ENCODE assay signal across 16 cellular contexts in genomic region chr1:30965914-30966313, GRCh38. TPM values are rescaled to one million over a fixed set of nuclear protein-coding genes. Genes with fewer than 3 reads are reported as not detected.
A peak's percentile ranks its signal among the peaks of the same experiment; 100 is the strongest.
DNase-seq lines count a peak whose midpoint lies in the region; ATAC-seq and TF ChIP-seq lines count a peak whose summit lies in the region.
"Had no signal": no experiment of that assay in that cellular context is flagged by ENCODE, and none has a peak within 500 bp of the region (broad histone marks: within the 10 kb centered on the region; RNA-seq: fewer than 3 reads in every experiment).

No MANE protein-coding gene starts in this region.

- no peak for TF ChIP-seq EP300 in sigmoid colon (IDR thresholded peaks at IDR 0.05)

- no CpG with 5 or more reads among the region's 8 CpGs for WGBS in IMR-90 (ENCODE audit: extremely low coverage in 2 of 2, insufficient read length in 1 of 2), 2 experiments
- 90 to 93% methylated on average over 8 of the region's 8 CpGs for WGBS in sigmoid colon, 2 donors

- peak overlapping the region; percentile 4; the same call in 1 of the 2 replicates for H3K4ac ChIP-seq in IMR-90 (ENCODE audit: low read depth, low read length)

- TF ChIP-seq POLR2A in IMR-90 (IDR thresholded peaks at IDR 0.05; ENCODE audit: low read depth, low read length) (no peak), sigmoid colon (IDR thresholded peaks at IDR 0.05) (no peak)

- no peak overlapping the region for H3K14ac ChIP-seq in IMR-90 (replicated peaks; ENCODE audit: low read depth, low read length)

- H2AK9ac ChIP-seq in IMR-90 (replicated peaks; ENCODE audit: low read depth, low read length, poor library complexity), result no peak overlapping the region

- H3K4me1 Mint-ChIP-seq in naive thymus-derived CD8-positive, alpha-beta T cell, result peaks cover 0 to 22% (median 12%) of the 10 kb centered on the region in 4 donors
- H3K4me1 Mint-ChIP-seq: neural progenitor cell had no signal

- no peak for DNase-seq in IMR-90
- DNase-seq in NCI-H2171 treated with DMSO at 0.1 percent for 48 hours (lab: John Stamatoyannopoulos, UW), result peak; percentile 57
- DNase-seq in Right ventricle myocardium superior, result no peak
- DNase-seq in sigmoid colon, result no peak
- DNase-seq in MM.1S, result no peak
- DNase-seq in left lobe of liver (ENCODE audit: low spot score), result no peak
- DNase-seq in naive thymus-derived CD8-positive, alpha-beta T cell, result no peak
- DNase-seq: activated naive CD4-positive, alpha-beta T cell treated with anti-CD3 and anti-CD28 coated beads for 36 hours; brain microvascular endothelial cell; DND-41; effector memory CD4-positive, alpha-beta T cell; lower lobe of right lung; PC-9; WERI-Rb-1 had no signal

- H3K23ac ChIP-seq in IMR-90 (ENCODE audit: low read depth, low read length), result no peak overlapping the region

- peaks cover 36% of the 10 kb centered on the region for H3K36me3 ChIP-seq in IMR-90 (ENCODE audit: control insufficient read depth, insufficient read depth, low read length)
- H3K36me3 ChIP-seq in sigmoid colon, result peaks cover 8 to 80% (median 29%) of the 10 kb centered on the region in 4 donors
- peaks cover 37% of the 10 kb centered on the region for H3K36me3 ChIP-seq in MM.1S (replicated peaks; ENCODE audit: insufficient read depth, low read length)

- H3K27ac ChIP-seq in IMR-90 (ENCODE audit: insufficient read depth, low read length) (peak overlapping the region; percentile 63), sigmoid colon (peak overlapping the region in 3 of 4 donors; percentile 41 to 49 (median 49)), MM.1S (ENCODE audit: low read length) (no peak overlapping the region)
- H3K27ac ChIP-seq: brain microvascular endothelial cell, lower lobe of right lung, PC-9, WERI-Rb-1 had no signal

- no peak overlapping the region for H2BK15ac ChIP-seq in IMR-90 (ENCODE audit: low read depth, low read length)

- H3K4me3 ChIP-seq in IMR-90 (ENCODE audit: insufficient read depth, low read depth, low read length) (no peak overlapping the region), sigmoid colon (no peak overlapping the region), MM.1S (ENCODE audit: low read length) (no peak overlapping the region)
- H3K4me3 ChIP-seq: lower lobe of right lung, neural progenitor cell, PC-9 had no signal

- H3K4me2 ChIP-seq in IMR-90 (ENCODE audit: low read depth, low read length) (no peak overlapping the region), MM.1S (ENCODE audit: low read depth, low read length) (no peak overlapping the region)
- H3K4me2 ChIP-seq: neural progenitor cell, PC-9 had no signal

- H2AK5ac ChIP-seq in IMR-90 (ENCODE audit: low read depth, low read length), result no peak overlapping the region

- intact Hi-C loops in IMR-90 (cut with micrococcal nuclease), result no loop called here
- intact Hi-C loops in Right ventricle myocardium superior (cut with DNase I), result no loop called here
- intact Hi-C loops in sigmoid colon (cut with DNase I), result loop anchor here (10.0 kb wide), 1 partner anchor 99 kb away; the partner anchor contains the start of gene PUM1

- peaks cover 42 to 83% of the 10 kb centered on the region in 2 experiments for H3K79me1 ChIP-seq in IMR-90 (ENCODE audit: low read depth in 1 of 2, low read length in 2 of 2)

- no TSS peak for BruUV-seq in IMR-90 (replicated peaks; lab: Mats Ljungman, UMichigan)

- no peak for TF ChIP-seq RAD21 in IMR-90 (IDR thresholded peaks at IDR 0.05; ENCODE audit: low read length)

- H3K18ac ChIP-seq in IMR-90 (ENCODE audit: low read depth, low read length), result no peak overlapping the region

- peaks cover 30% of the 10 kb centered on the region for H4K20me1 ChIP-seq in IMR-90 (ENCODE audit: insufficient read depth, low read length)
- peaks cover 13% of the 10 kb centered on the region; the same call in 1 of the 2 replicates for H4K20me1 ChIP-seq in MM.1S (ENCODE audit: insufficient read depth, low read length)

- H2BK120ac ChIP-seq in IMR-90 (ENCODE audit: low read depth, low read length), result no peak overlapping the region

- CTCF ChIA-PET in IMR-90 (lab: Yijun Ruan, JAX), result no interaction called here

- H2AFZ ChIP-seq in IMR-90 (replicated peaks; ENCODE audit: low read length, poor library complexity), result no peak overlapping the region
- H2AFZ ChIP-seq in MM.1S (ENCODE audit: low read length), result no peak overlapping the region
- H2AFZ ChIP-seq: neural progenitor cell, PC-9 had no signal

- no peak overlapping the region for H4K5ac ChIP-seq in IMR-90 (ENCODE audit: low read depth, low read length)

- peaks cover 19% of the 10 kb centered on the region for H3K9me1 ChIP-seq in IMR-90 (ENCODE audit: insufficient read depth, low read length)

- in situ Hi-C loops in IMR-90 (cut with MboI; ENCODE audit: low sequenced_read_pairs), result no loop called here

- peaks cover 6 to 98% (median 22%) of the 10 kb centered on the region in 3 donors for H3K36me3 Mint-ChIP-seq in naive thymus-derived CD8-positive, alpha-beta T cell

- H3K9me2 ChIP-seq in MM.1S (replicated peaks; ENCODE audit: insufficient read depth, low read length), result no peaks in the 10 kb centered on the region

- H3K79me2 ChIP-seq in MM.1S (ENCODE audit: low read length), result peaks cover 74% of the 10 kb centered on the region

- no peak overlapping the region for H2BK20ac ChIP-seq in IMR-90 (ENCODE audit: low read depth, low read length)

- H3F3A ChIP-seq in MM.1S (ENCODE audit: insufficient read depth, low read length), result 0 out of 2 replicates have a peak, but pooled peaks cover 9% of the 10 kb centered on the region

- no peak overlapping the region for H3K4me3 Mint-ChIP-seq in naive thymus-derived CD8-positive, alpha-beta T cell
- H3K4me3 Mint-ChIP-seq: activated naive CD4-positive, alpha-beta T cell treated with anti-CD3 and anti-CD28 coated beads for 36 hours; neural progenitor cell; stimulated activated naive CD8-positive, alpha-beta T cell treated with anti-CD3 and anti-CD28 coated beads, Interleukin-15, Interleukin-2, amounts not matched to agents 100 ng/mL and 50 ng/mL, for 24 hours had no signal

- H3K27ac Mint-ChIP-seq in naive thymus-derived CD8-positive, alpha-beta T cell, result peak overlapping the region in 1 of 10 donors; percentile 37
- H3K27ac Mint-ChIP-seq: activated naive CD4-positive, alpha-beta T cell treated with anti-CD3 and anti-CD28 coated beads for 36 hours; neural progenitor cell had no signal

- H4K8ac ChIP-seq in IMR-90 (ENCODE audit: low read depth in 2 of 2, low read length in 2 of 2), result no peak overlapping the region

- H3K9ac ChIP-seq in IMR-90 (ENCODE audit: low read depth, low read length) (no peak overlapping the region), MM.1S (ENCODE audit: low read length) (no peak overlapping the region)
- H3K9ac ChIP-seq: neural progenitor cell had no signal

- peaks cover 13% of the 10 kb centered on the region for H3K4me1 ChIP-seq in IMR-90 (ENCODE audit: control insufficient read depth, insufficient read depth, low read length)
- H3K4me1 ChIP-seq in sigmoid colon, result peaks cover 0 to 29% (median 21%) of the 10 kb centered on the region in 4 donors
- H3K4me1 ChIP-seq in MM.1S (ENCODE audit: low read length), result peaks cover 12% of the 10 kb centered on the region
- H3K4me1 ChIP-seq: neural progenitor cell had no signal

- H3K27me3 Mint-ChIP-seq in naive thymus-derived CD8-positive, alpha-beta T cell, result no peaks in the 10 kb centered on the region
- H3K27me3 Mint-ChIP-seq: stimulated activated naive CD8-positive, alpha-beta T cell treated with anti-CD3 and anti-CD28 coated beads, Interleukin-15, Interleukin-2, amounts not matched to agents 100 ng/mL and 50 ng/mL, for 24 hours had no signal

- peak overlapping the region; percentile 4 for H2BK5ac ChIP-seq in IMR-90 (ENCODE audit: low read depth, low read length, poor library complexity, severe bottlenecking)

- H3K27me3 ChIP-seq in IMR-90 (ENCODE audit: control insufficient read depth, insufficient read depth, low read length), result no peaks in the 10 kb centered on the region
- H3K27me3 ChIP-seq in sigmoid colon, result no peaks in the 10 kb centered on the region
- H3K27me3 ChIP-seq in MM.1S (replicated peaks; ENCODE audit: insufficient read depth, low read length), result no peaks in the 10 kb centered on the region
- H3K27me3 ChIP-seq: brain microvascular endothelial cell, neural progenitor cell had no signal

- ATAC-seq in IMR-90 (ENCODE audit: low read depth), result no peak
- peak; percentile 36 for ATAC-seq in Right ventricle myocardium superior (ENCODE audit: poor library complexity)
- no peak for ATAC-seq in left lobe of liver
- ATAC-seq in naive thymus-derived CD8-positive, alpha-beta T cell, result no peak
- ATAC-seq: lower lobe of right lung had no signal

- no peak overlapping the region for H4K91ac ChIP-seq in IMR-90 (ENCODE audit: insufficient read depth, low read depth, low read length)

- dilution Hi-C loops in IMR-90 (cut with HindIII; ENCODE audit: low sequenced_read_pairs, unreplicated experiment), result no loop called here

- H3K9me3 Mint-ChIP-seq in naive thymus-derived CD8-positive, alpha-beta T cell, result no peaks in the 10 kb centered on the region
- H3K9me3 Mint-ChIP-seq: activated naive CD4-positive, alpha-beta T cell treated with anti-CD3 and anti-CD28 coated beads for 36 hours; neural progenitor cell; stimulated activated naive CD8-positive, alpha-beta T cell treated with anti-CD3 and anti-CD28 coated beads, Interleukin-15, Interleukin-2, amounts not matched to agents 100 ng/mL and 50 ng/mL, for 24 hours had no signal

- TF ChIP-seq CTCF in IMR-90 (conservative IDR thresholded peaks at IDR 0.05; ENCODE audit: low read depth, low read length) (no peak), sigmoid colon (IDR thresholded peaks at IDR 0.05) (no peak), MM.1S (IDR thresholded peaks at IDR 0.05; ENCODE audit: low read length) (no peak)

- POLR2A ChIA-PET in IMR-90 (lab: Charles Lee; ENCODE audit: unreplicated experiment), result interaction anchor here (0.6 kb wide), 1 partner anchor 1942 kb away, joined by 3 read pairs; no protein-coding TSS in a partner anchor
- POLR2A ChIA-PET in naive thymus-derived CD8-positive, alpha-beta T cell (lab: Charles Lee), result no interaction called here

- H3K9me3 ChIP-seq in IMR-90 (ENCODE audit: control insufficient read depth, insufficient read depth, low read length) (no peaks in the 10 kb centered on the region), sigmoid colon (no peaks in the 10 kb centered on the region), MM.1S (replicated peaks; ENCODE audit: insufficient read depth, low read length) (no peaks in the 10 kb centered on the region)
- H3K9me3 ChIP-seq: lower lobe of right lung had no signal

- no peak overlapping the region for H3K56ac ChIP-seq in IMR-90 (ENCODE audit: extremely low read depth, insufficient read depth, low read length)

TF ChIP-seq in IMR-90, 13 proteins besides CTCF, POLR2A, EP300 and RAD21 (continues in another document):
- TF ChIP-seq BHLHE40 (IDR thresholded peaks at IDR 0.05; ENCODE audit: low read depth, low read length), result no peak

RNA-seq across cellular contexts. Expression of gene SDC3, which starts 57.4 kb away (rescaled TPM):
- total RNA-seq in IMR-90 (2012; rRNA removed) (13.1 and 14.2 TPM in 2 replicates), Right ventricle myocardium superior (19.9 TPM), sigmoid colon (10 to 100 TPM; 29.9 to 91.1 (median 50.7) TPM), left lobe of liver (17.1 TPM)
- polyA plus RNA-seq in IMR-90 (2012; rRNA removed) (71.5 and 75.7 TPM in 2 replicates), sigmoid colon (10 to 100 TPM in 1 of 3 donors, 1 to 10 TPM in 2; 2.4 to 29.8 (median 6.5) TPM)
- polyA plus RNA-seq in IMR-90 (2012; cell fraction: cytosol; rRNA removed), result 47.3 and 81.5 TPM in 2 replicates
- polyA plus RNA-seq in IMR-90 (2012; cell fraction: nucleus; rRNA removed; ENCODE audit: low replicate concordance), result 36.2 and 50.9 TPM in 2 replicates
- under 1 TPM; 0.16 to 0.66 TPM for total RNA-seq in naive thymus-derived CD8-positive, alpha-beta T cell
- polyA plus RNA-seq in naive thymus-derived CD8-positive, alpha-beta T cell, result not detected
